8 cellular contexts compared by ENCODE assay signal in genomic region chrX:120309873-120310730, GRCh38. TPM values are rescaled to one million over a fixed set of nuclear protein-coding genes. Genes with fewer than 3 reads are reported as not detected.
DNase-seq lines count a peak whose midpoint lies in the region; ATAC-seq and TF ChIP-seq lines count a peak whose summit lies in the region.

No MANE protein-coding gene starts in this region.

- no peak for TF ChIP-seq EP300 in esophagus muscularis mucosa (IDR thresholded peaks at IDR 0.05)

- peaks cover 6% of the 10 kb centered on the region for H3K9me3 Mint-ChIP-seq in progenitor cell of endocrine pancreas (ENCODE audit: low read depth)

- ATAC-seq in HG03135 (IDR thresholded peaks at IDR 0.05; ENCODE audit: unreplicated experiment) (no peak), HG02642 (IDR thresholded peaks at IDR 0.05; ENCODE audit: poor library complexity, unreplicated experiment) (no peak), GM18868 (IDR thresholded peaks at IDR 0.05; ENCODE audit: unreplicated experiment) (no peak)

- no peaks in the 10 kb centered on the region for H3K9me3 ChIP-seq in SU-DHL-6 (ENCODE audit: insufficient read depth, low read length)
- H3K9me3 ChIP-seq in esophagus muscularis mucosa: no peaks in the 10 kb centered on the region

- H3K27ac Mint-ChIP-seq in progenitor cell of endocrine pancreas: peak overlapping the region; percentile 42

- H3K4me1 ChIP-seq in esophagus muscularis mucosa: peaks cover 4 to 29% (median 28%) of the 10 kb centered on the region in 4 donors

- no peaks in the 10 kb centered on the region for H3F3A ChIP-seq in SU-DHL-6 (ENCODE audit: insufficient read depth)

- H3K4me3 ChIP-seq in SU-DHL-6 (ENCODE audit: insufficient read depth, low read length, poor library complexity, severe bottlenecking) (peak overlapping the region; percentile 63), esophagus muscularis mucosa (peak overlapping the region; percentile 36 to 56 (median 45))

- H3K79me2 ChIP-seq in SU-DHL-6 (ENCODE audit: insufficient read depth, low read length): no peaks in the 10 kb centered on the region

- H3K27ac ChIP-seq in SU-DHL-6 (ENCODE audit: low read depth, low read length) (no peak overlapping the region), esophagus muscularis mucosa (replicated peaks in 1 of 4) (no peak overlapping the region)

- no peaks in the 10 kb centered on the region for H3K9me2 ChIP-seq in SU-DHL-6 (replicated peaks; ENCODE audit: insufficient read depth, low read length)

- intact Hi-C loops in esophagus muscularis mucosa (cut with DNase I): loop anchor here (10.0 kb wide), 1 partner anchor 165 kb away; no protein-coding TSS in a partner anchor

- H3K27me3 ChIP-seq in SU-DHL-6 (ENCODE audit: low read length) (no peaks in the 10 kb centered on the region), esophagus muscularis mucosa (peaks cover 0 to 49% (median 11%) of the 10 kb centered on the region in 4 donors)

- TF ChIP-seq CTCF in SU-DHL-6 (IDR thresholded peaks at IDR 0.05; ENCODE audit: insufficient read depth, low read length, poor library complexity, severe bottlenecking): no peak
- no peak for TF ChIP-seq CTCF in esophagus muscularis mucosa (IDR thresholded peaks at IDR 0.05)
- TF ChIP-seq CTCF in progenitor cell of endocrine pancreas (IDR thresholded peaks at IDR 0.05; ENCODE audit: unreplicated experiment): no peak

- H3K36me3 Mint-ChIP-seq in progenitor cell of endocrine pancreas (ENCODE audit: insufficient read depth): no peaks in the 10 kb centered on the region

- peaks cover 10% of the 10 kb centered on the region for H3K4me1 Mint-ChIP-seq in progenitor cell of endocrine pancreas (ENCODE audit: low read depth)

- H3K4me2 ChIP-seq in SU-DHL-6 (ENCODE audit: low read depth, low read length, poor library complexity, severe bottlenecking): peak overlapping the region; percentile 91

- H2AFZ ChIP-seq in SU-DHL-6 (ENCODE audit: low read depth, low read length, severe bottlenecking): peak overlapping the region; percentile 82

- no peaks in the 10 kb centered on the region for H4K20me1 ChIP-seq in SU-DHL-6 (ENCODE audit: low read depth, low read length)

- H3K4me3 Mint-ChIP-seq in progenitor cell of endocrine pancreas (ENCODE audit: low read depth): peak overlapping the region; percentile 61

- WGBS in esophagus muscularis mucosa: 45% methylated on average over 33 of the region's 34 CpGs

- peak overlapping the region; percentile 60 for H3K9ac ChIP-seq in SU-DHL-6 (ENCODE audit: low read length)

- DNase-seq in NCI-H1417 (lab: John Stamatoyannopoulos, UW): peak in 2 of 3 experiments; percentile 18 to 42
- no peak for DNase-seq in NCI-H1417 treated with DMSO at 0.1 percent for 48 hours (lab: John Stamatoyannopoulos, UW)
- no peak for DNase-seq in esophagus muscularis mucosa (ENCODE audit: extremely low spot score)
- no peak for DNase-seq in progenitor cell of endocrine pancreas (ENCODE audit: low spot score, unreplicated experiment)

- H3K36me3 ChIP-seq in SU-DHL-6 (ENCODE audit: low read length) (no peaks in the 10 kb centered on the region), esophagus muscularis mucosa (no peaks in the 10 kb centered on the region)

- peaks cover 82% of the 10 kb centered on the region for H3K27me3 Mint-ChIP-seq in progenitor cell of endocrine pancreas

- TF ChIP-seq POLR2A in esophagus muscularis mucosa (IDR thresholded peaks at IDR 0.05; ENCODE audit: low read depth): no peak

RNA-seq across cellular contexts. Expression of gene TMEM255A, which starts 1.2 kb away (rescaled TPM):
- total RNA-seq in esophagus muscularis mucosa (1 to 10 TPM; 1.2 to 4.7 (median 4.2) TPM), progenitor cell of endocrine pancreas (0.46 and 0.51 TPM in 2 replicates)

RNA-seq across cellular contexts. Expression of gene ATP1B4, which starts 51.8 kb away (rescaled TPM):
- total RNA-seq in esophagus muscularis mucosa (not detected), progenitor cell of endocrine pancreas (not detected in 2 replicates)

RNA-seq across cellular contexts. Expression of gene ZBTB33, which starts 59.5 kb away (rescaled TPM):
- total RNA-seq in esophagus muscularis mucosa (1 to 10 TPM; 7.9 to 9.1 (median 8.1) TPM), progenitor cell of endocrine pancreas (40.4 and 41.3 TPM in 2 replicates)

Comparison
In these comparisons a context has a peak if more than half of its experiments do, and no peak if none do; other contexts are left out.
1. DNase-seq: peak in NCI-H1417 (2 of 3); none in NCI-H1417 treated with DMSO at 0.1 percent for 48 hours (single experiment), esophagus muscularis mucosa (single experiment) and progenitor cell of endocrine pancreas (single experiment).